In genomic region chr11:64759722-64760719, GRCh38 we compare ENCODE assay signal across 8 cellular contexts. TPM values are rescaled to one million over a fixed set of nuclear protein-coding genes. Genes with fewer than 3 reads are reported as not detected.
DNase-seq lines count a peak whose midpoint lies in the region; ATAC-seq and TF ChIP-seq lines count a peak whose summit lies in the region.

Gene PYGM, minus strand, starts transcription at chr11:64759974. Its CDS starts 76 bp downstream, at chr11:64759898.

- 41% methylated on average over 5 of the region's 24 CpGs for WGBS in right lobe of liver (ENCODE audit: insufficient coverage, low coverage, low lambda C conversion rate, missing lambda C conversion rate)
- WGBS in thyroid gland, 2 donors, result 29 to 30% methylated on average over 19 to 23 of the region's 24 CpGs

- peak; percentile 22 to 29 (median 26) for ATAC-seq in right lobe of liver
- no peak for ATAC-seq in HG02884 (IDR thresholded peaks at IDR 0.05; ENCODE audit: unreplicated experiment)
- ATAC-seq in HG02678 (IDR thresholded peaks at IDR 0.05; ENCODE audit: unreplicated experiment), result no peak

- no peaks in the 10 kb centered on the region for H3K9me3 Mint-ChIP-seq in activated CD4-positive, alpha-beta T cell treated with anti-CD3 and anti-CD28 coated beads, Interleukin-2, amount 10 ng/mL, durations not matched to agents 24 days and 14 days

- peaks cover 49% of the 10 kb centered on the region for H3K4me1 Mint-ChIP-seq in activated CD4-positive, alpha-beta T cell treated with anti-CD3 and anti-CD28 coated beads, Interleukin-2, amount 10 ng/mL, durations not matched to agents 24 days and 14 days

- no peaks in the 10 kb centered on the region for H3K9me3 ChIP-seq in breast epithelium
- no peaks in the 10 kb centered on the region for H3K9me3 ChIP-seq in right lobe of liver
- H3K9me3 ChIP-seq in thyroid gland, result no peaks in the 10 kb centered on the region

- intact Hi-C loops in activated CD4-positive, alpha-beta T cell treated with anti-CD3 and anti-CD28 coated beads, Interleukin-2, amount 10 ng/mL, durations not matched to agents 24 days and 14 days (cut with micrococcal nuclease), result no loop called here
- intact Hi-C loops in breast epithelium (cut with DNase I; ENCODE audit: low total_unique reads), result no loop called here
- intact Hi-C loops in right lobe of liver (cut with DNase I), result loop anchor here in 1 of 2 donors (10.0 kb wide), 1 partner anchor 75 kb away; no protein-coding TSS in a partner anchor
- intact Hi-C loops in thyroid gland (cut with DNase I), result no loop called here

- peak within 1 kb of the TSS in 1 of 2 donors; percentile 69 for H3K27ac ChIP-seq in breast epithelium
- H3K27ac ChIP-seq in right lobe of liver, result no peak within 1 kb of the TSS
- peak within 1 kb of the TSS; percentile 79 to 87 (median 84) for H3K27ac ChIP-seq in thyroid gland

- TF ChIP-seq CTCF in breast epithelium (IDR thresholded peaks at IDR 0.05), result no peak
- no peak for TF ChIP-seq CTCF in right lobe of liver (IDR thresholded peaks at IDR 0.05)
- no peak for TF ChIP-seq CTCF in thyroid gland (IDR thresholded peaks at IDR 0.05)

- TF ChIP-seq POLR2A in breast epithelium (IDR thresholded peaks at IDR 0.05), result no peak
- no peak for TF ChIP-seq POLR2A in right lobe of liver (IDR thresholded peaks at IDR 0.05)
- peak in 1 of 2 donors; percentile 67 for TF ChIP-seq POLR2A in thyroid gland (IDR thresholded peaks at IDR 0.05)

- H3K27me3 Mint-ChIP-seq in activated CD4-positive, alpha-beta T cell treated with anti-CD3 and anti-CD28 coated beads, Interleukin-2, amount 10 ng/mL, durations not matched to agents 24 days and 14 days, result no peaks in the 10 kb centered on the region

- H3K27me3 ChIP-seq in breast epithelium (no peaks in the 10 kb centered on the region), right lobe of liver (no peaks in the 10 kb centered on the region), thyroid gland (no peaks in the 10 kb centered on the region)

- H3K27ac Mint-ChIP-seq in activated CD4-positive, alpha-beta T cell treated with anti-CD3 and anti-CD28 coated beads, Interleukin-2, amount 10 ng/mL, durations not matched to agents 24 days and 14 days, result peak within 1 kb of the TSS; percentile 86

- H3K4me3 Mint-ChIP-seq in activated CD4-positive, alpha-beta T cell treated with anti-CD3 and anti-CD28 coated beads, Interleukin-2, amount 10 ng/mL, durations not matched to agents 24 days and 14 days, result peak within 1 kb of the TSS; percentile 74

- no peak for DNase-seq in activated CD4-positive, alpha-beta T cell treated with anti-CD3 and anti-CD28 coated beads, Interleukin-2, amount 10 ng/mL, durations not matched to agents 24 days and 14 days
- DNase-seq in activated CD4-positive, alpha-beta T cell treated with anti-CD3 and anti-CD28 coated beads for 1 hour, result no peak
- DNase-seq in breast epithelium (ENCODE audit: low spot score in 2 of 2), result peak in 1 of 2 donors; percentile 51
- DNase-seq in right lobe of liver, result peak in 2 of 3 donors; percentile 26 to 48
- DNase-seq in thyroid gland, result peak; percentile 93 to 97
- no peak for DNase-seq in SHP77 (lab: John Stamatoyannopoulos, UW)

- H3K36me3 ChIP-seq in breast epithelium (peaks cover under 1% of the 10 kb centered on the region), right lobe of liver (peaks cover 0 to 23% (median 8%) of the 10 kb centered on the region in 4 donors), thyroid gland (peaks cover 11 to 23% of the 10 kb centered on the region in 2 donors)

- peaks cover 6 to 14% of the 10 kb centered on the region in 2 donors for H3K4me1 ChIP-seq in breast epithelium
- no peaks in the 10 kb centered on the region for H3K4me1 ChIP-seq in right lobe of liver
- peaks cover 47 to 68% of the 10 kb centered on the region in 2 donors for H3K4me1 ChIP-seq in thyroid gland

- H3K4me3 ChIP-seq in breast epithelium, result peak within 1 kb of the TSS in 2 of 3 donors; percentile 21 to 35
- H3K4me3 ChIP-seq in right lobe of liver, result no peak within 1 kb of the TSS
- no peak within 1 kb of the TSS for H3K4me3 ChIP-seq in thyroid gland (replicated peaks in 1 of 3)

- peaks cover 35% of the 10 kb centered on the region for H3K36me3 Mint-ChIP-seq in activated CD4-positive, alpha-beta T cell treated with anti-CD3 and anti-CD28 coated beads, Interleukin-2, amount 10 ng/mL, durations not matched to agents 24 days and 14 days (ENCODE audit: low read depth)

RNA-seq across cellular contexts. Expression of gene PYGM, which starts in this region (rescaled TPM):
- 2.4 and 3.1 TPM in 2 replicates for total RNA-seq in activated CD4-positive, alpha-beta T cell treated with anti-CD3 and anti-CD28 coated beads, Interleukin-2, amount 10 ng/mL, durations not matched to agents 24 days and 14 days
- total RNA-seq in breast epithelium (1 to 10 TPM; 1.3 to 4.5 (median 3.4) TPM), right lobe of liver (1 to 10 TPM in 1 of 6 experiments, under 1 TPM in 5; 0.24 to 1.4 (median 0.47) TPM), thyroid gland (10 to 100 TPM in 1 of 4 donors, 1 to 10 TPM in 3; 4.3 to 14.8 (median 6.7) TPM)

Comparison
In these comparisons a context has a peak if more than half of its experiments do, and no peak if none do; other contexts are left out.
1. DNase-seq: peak in right lobe of liver (2 of 3) and thyroid gland (2 of 2); none in activated CD4-positive, alpha-beta T cell treated with anti-CD3 and anti-CD28 coated beads, Interleukin-2, amount 10 ng/mL, durations not matched to agents 24 days and 14 days (single experiment), activated CD4-positive, alpha-beta T cell treated with anti-CD3 and anti-CD28 coated beads for 1 hour (single experiment) and SHP77 (0 of 2).
2. H3K27ac ChIP-seq: peak in thyroid gland (3 of 3); none in right lobe of liver (0 of 3).
3. H3K4me3 ChIP-seq: peak in breast epithelium (2 of 3); none in right lobe of liver (0 of 3) and thyroid gland (0 of 3).
4. ATAC-seq: peak in right lobe of liver (4 of 4); none in HG02884 (single experiment) and HG02678 (single experiment).